In the genomic region with DNA sequence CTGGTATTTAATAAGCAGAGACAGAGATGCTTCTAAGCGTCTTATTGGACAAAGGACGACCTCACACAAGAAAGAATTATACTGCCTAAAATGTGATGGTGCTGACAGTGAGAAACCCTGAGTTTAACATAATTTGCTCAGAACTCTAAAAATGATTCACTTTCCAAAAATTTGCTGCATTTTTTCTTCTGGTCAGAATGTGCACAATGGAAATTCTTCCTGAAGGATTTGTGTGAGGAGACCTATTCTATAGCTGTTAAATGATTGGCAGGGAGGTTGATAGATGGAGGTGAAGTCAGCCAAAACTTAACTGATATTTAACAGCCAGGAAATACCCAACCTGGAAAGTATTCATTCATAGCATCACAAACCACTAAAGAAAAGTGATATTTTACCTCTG, we compare ENCODE assay signal across 20 cellular contexts. TPM values are rescaled to one million over a fixed set of nuclear protein-coding genes. Genes with fewer than 3 reads are reported as not detected.
"Had no signal": no experiment of that assay in that cellular context is flagged by ENCODE, and none has a peak within 500 bp of the region (broad histone marks: within the 10 kb centered on the region; RNA-seq: fewer than 3 reads in every experiment).

No MANE protein-coding gene starts in this region.

- H3K9me3 ChIP-seq: colonic mucosa, ovary, testis had no signal

- H3K4me2 ChIP-seq: smooth muscle cell had no signal

- H3K27me3 ChIP-seq: colonic mucosa, ovary, stomach, testis had no signal

- ATAC-seq: activated CD8-positive, alpha-beta memory T cell treated with anti-CD3 and anti-CD28 coated beads, Interleukin-2, amount 10 ng/mL, durations not matched to agents 7 days and 5 days; left cardiac atrium; natural killer cell; sciatic nerve; stimulated activated effector memory CD8-positive, alpha-beta T cell treated with anti-CD3 and anti-CD28 coated beads, Interleukin-12 subunit alpha, Interleukin-12 subunit beta, amount 100 ng/mL, for 72 hours had no signal

- DNase-seq: activated CD4-positive, alpha-beta memory T cell treated with anti-CD3 and anti-CD28 coated beads, Interleukin-2, amount 10 ng/mL, durations not matched to agents 7 days and 5 days; activated CD4-positive, alpha-beta T cell treated with anti-CD3 and anti-CD28 coated beads for 48 hours; activated CD4-positive, CD25-positive, alpha-beta regulatory T cell; activated CD8-positive, alpha-beta memory T cell treated with anti-CD3 and anti-CD28 coated beads, Interleukin-2, amount 10 ng/mL, durations not matched to agents 7 days and 5 days; caudate nucleus; colonic mucosa; immature natural killer cell; left cardiac atrium; natural killer cell; ovary; stimulated activated CD4-positive, alpha-beta T cell treated with anti-CD3 and anti-CD28 coated beads, Interleukin-4, amount 100 ng/mL, for 24 hours; stomach; testis had no signal

- H3K36me3 ChIP-seq: colonic mucosa, ovary, stomach had no signal

- H3K4me3 ChIP-seq: colonic mucosa, ovary, smooth muscle cell, stomach, testis had no signal

- H3K4me1 ChIP-seq: colonic mucosa, stomach, testis had no signal

- H3K27ac ChIP-seq: colonic mucosa, ovary, stomach, testis had no signal

RNA-seq across cellular contexts. Expression of a gene that starts 1.7 kb away (rescaled TPM):
- total RNA-seq: activated CD4-positive, alpha-beta memory T cell treated with anti-CD3 and anti-CD28 coated beads, Interleukin-2, amount 10 ng/mL, durations not matched to agents 7 days and 5 days; activated CD8-positive, alpha-beta memory T cell treated with anti-CD3 and anti-CD28 coated beads, Interleukin-2, amount 10 ng/mL, durations not matched to agents 7 days and 5 days; colonic mucosa; left cardiac atrium; lower leg skin; mesenteric fat pad; natural killer cell; pulmonary artery endothelial cell; sciatic nerve; smooth muscle cell; stomach had no signal
- polyA plus RNA-seq: esophagus, immature natural killer cell, smooth muscle cell, stomach had no signal
